In the genomic region with DNA sequence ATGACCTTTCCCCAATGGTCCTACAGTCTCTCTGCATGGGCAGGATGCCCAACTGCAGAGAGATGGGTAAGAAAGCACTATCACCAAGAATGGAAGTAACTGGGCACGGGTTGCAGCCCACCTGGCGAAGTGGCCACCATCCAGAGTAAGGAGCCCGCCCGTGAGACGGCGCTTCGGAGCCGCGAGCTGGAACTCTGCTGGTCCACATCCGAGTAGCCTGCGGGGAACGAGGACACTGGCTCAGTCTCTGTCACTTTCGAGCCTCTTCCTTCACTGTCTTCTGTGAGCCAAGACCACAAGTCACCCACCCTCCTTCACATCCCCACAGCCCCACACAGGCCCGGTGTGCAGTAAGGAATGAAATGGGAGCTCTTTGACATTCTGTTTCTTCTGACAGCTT, we compare ENCODE assay signal across 22 cellular contexts. TPM values are rescaled to one million over a fixed set of nuclear protein-coding genes. Genes with fewer than 3 reads are reported as not detected.
A peak's percentile ranks its signal among the peaks of the same experiment; 100 is the strongest.
DNase-seq lines count a peak whose midpoint lies in the region; ATAC-seq, FAIRE-seq and TF ChIP-seq lines count a peak whose summit lies in the region.
"Had no signal": no experiment of that assay in that cellular context is flagged by ENCODE, and none has a peak within 500 bp of the region (broad histone marks: within the 10 kb centered on the region; RNA-seq: fewer than 3 reads in every experiment).

No MANE protein-coding gene starts in this region.

- no peak overlapping the region for H3K4me3 ChIP-seq in osteoblast (ENCODE audit: insufficient read depth, low read length)
- H3K4me3 ChIP-seq: Peyer's patch had no signal

- H3K4me2 ChIP-seq in osteoblast (ENCODE audit: insufficient read depth, low read length) = no peak overlapping the region

- CTCF ChIA-PET in activated naive CD4-positive, alpha-beta T cell treated with anti-CD3 and anti-CD28 coated beads for 36 hours (lab: Charles Lee) = no interaction called here
- CTCF ChIA-PET in activated CD4-positive, alpha-beta memory T cell treated with anti-CD3 and anti-CD28 coated beads, Interleukin-2, amount 10 ng/mL, durations not matched to agents 7 days and 5 days (lab: Charles Lee) = interaction anchor here (1.6 kb wide), 1 partner anchor 25 kb away, joined by 4 read pairs; no protein-coding TSS in a partner anchor

- FAIRE-seq in GM12892 (lab: Jason Lieb, UNC) = no peak
- FAIRE-seq: colon had no signal

- no peak overlapping the region for H3K4me3 Mint-ChIP-seq in activated naive CD4-positive, alpha-beta T cell treated with anti-CD3 and anti-CD28 coated beads for 36 hours
- H3K4me3 Mint-ChIP-seq in activated CD4-positive, alpha-beta memory T cell treated with anti-CD3 and anti-CD28 coated beads, Interleukin-2, amount 10 ng/mL, durations not matched to agents 7 days and 5 days = peak overlapping the region; percentile 43
- H3K4me3 Mint-ChIP-seq in immature natural killer cell = peak overlapping the region; percentile 27 to 98 (median 62)

- H3K27me3 ChIP-seq in osteoblast (ENCODE audit: insufficient read depth, low read length) = no peaks in the 10 kb centered on the region
- H3K27me3 ChIP-seq: left lung, Peyer's patch had no signal

- H4K20me1 ChIP-seq in osteoblast (ENCODE audit: insufficient read depth, low read length) = no peaks in the 10 kb centered on the region

- no peak overlapping the region for H2AFZ ChIP-seq in osteoblast (ENCODE audit: low read length)

- DNase-seq in activated naive CD4-positive, alpha-beta T cell treated with anti-CD3 and anti-CD28 coated beads for 36 hours = no peak
- no peak for DNase-seq in activated naive CD4-positive, alpha-beta T cell treated with anti-CD3 and anti-CD28 coated beads, Interleukin-2, amount 50 U/mL, for 72 hours (ENCODE audit: low spot score in 2 of 2)
- no peak for DNase-seq in activated CD4-positive, alpha-beta memory T cell treated with anti-CD3 and anti-CD28 coated beads, Interleukin-2, amount 10 ng/mL, durations not matched to agents 7 days and 5 days
- DNase-seq in immature natural killer cell (no peak), substantia nigra (lab: John Stamatoyannopoulos, UW) (peak in 1 of 49 donors; percentile 54), GM12892 (ENCODE audit: insufficient read length) (no peak), osteoblast (ENCODE audit: insufficient read length, low spot score, missing footprints) (no peak), occipital lobe (lab: John Stamatoyannopoulos, UW) (no peak)
- DNase-seq: ACHN; activated CD4-positive, CD25-positive, alpha-beta regulatory T cell; activated T-cell treated with anti-CD3 and anti-CD28 coated beads for 4 hours; amniotic stem cell; foreskin melanocyte; H7; Karpas-422; left lung; NCI-H82; Peyer's patch; stimulated activated naive CD4-positive, alpha-beta T cell treated with Interleukin-2 at 50 U/mL for 16 hours; SW 1271 had no signal

- peaks cover 63% of the 10 kb centered on the region for H3K36me3 ChIP-seq in osteoblast (ENCODE audit: insufficient read depth, low read length)

- H3K27ac ChIP-seq in substantia nigra (ENCODE audit: low read depth, low read length, poor library complexity, severe bottlenecking) = peak overlapping the region; percentile 47
- no peak overlapping the region for H3K27ac ChIP-seq in osteoblast (ENCODE audit: low read depth, low read length)

- no peaks in the 10 kb centered on the region for H3K9me3 Mint-ChIP-seq in activated naive CD4-positive, alpha-beta T cell treated with anti-CD3 and anti-CD28 coated beads for 36 hours
- no peaks in the 10 kb centered on the region for H3K9me3 Mint-ChIP-seq in activated naive CD4-positive, alpha-beta T cell treated with anti-CD3 and anti-CD28 coated beads, Interleukin-2, amount 50 U/mL, for 72 hours
- H3K9me3 Mint-ChIP-seq in activated CD4-positive, alpha-beta memory T cell treated with anti-CD3 and anti-CD28 coated beads, Interleukin-2, amount 10 ng/mL, durations not matched to agents 7 days and 5 days = no peaks in the 10 kb centered on the region
- H3K9me3 Mint-ChIP-seq in immature natural killer cell = no peaks in the 10 kb centered on the region

- H3K4me1 ChIP-seq in osteoblast (ENCODE audit: insufficient read depth, low read length) = peaks cover 10% of the 10 kb centered on the region

- H3K27me3 Mint-ChIP-seq in activated naive CD4-positive, alpha-beta T cell treated with anti-CD3 and anti-CD28 coated beads for 36 hours (ENCODE audit: low read depth) = no peaks in the 10 kb centered on the region
- H3K27me3 Mint-ChIP-seq in activated CD4-positive, alpha-beta memory T cell treated with anti-CD3 and anti-CD28 coated beads, Interleukin-2, amount 10 ng/mL, durations not matched to agents 7 days and 5 days = no peaks in the 10 kb centered on the region
- peaks cover 24 to 31% (median 27%) of the 10 kb centered on the region in 3 donors for H3K27me3 Mint-ChIP-seq in immature natural killer cell (ENCODE audit: low read depth in 3 of 3)
- H3K27me3 Mint-ChIP-seq: progenitor cell of endocrine pancreas had no signal

- POLR2A ChIA-PET in activated CD4-positive, alpha-beta memory T cell treated with anti-CD3 and anti-CD28 coated beads, Interleukin-2, amount 10 ng/mL, durations not matched to agents 7 days and 5 days (lab: Charles Lee) = interaction anchor here (1.7 to 17.0 kb wide), 4 partner anchors 11 to 43 kb away, joined by 6 to 479 read pairs (median 32); a partner anchor contains a TSS

- intact Hi-C loops in activated naive CD4-positive, alpha-beta T cell treated with anti-CD3 and anti-CD28 coated beads for 36 hours (cut with micrococcal nuclease) = loop anchor here (10.0 kb wide), 1 partner anchor 545 kb away; a partner anchor contains a TSS

- H3K9me3 ChIP-seq in osteoblast (ENCODE audit: low read depth, low read length) = no peaks in the 10 kb centered on the region
- H3K9me3 ChIP-seq: left lung, Peyer's patch had no signal

- TF ChIP-seq CTCF in osteoblast (IDR thresholded peaks at IDR 0.05; ENCODE audit: extremely low read depth, low read depth, low read length) = no peak

- peaks cover 30% of the 10 kb centered on the region for H3K79me2 ChIP-seq in osteoblast (ENCODE audit: insufficient read depth, low read length)

- H3K4me1 Mint-ChIP-seq in activated naive CD4-positive, alpha-beta T cell treated with anti-CD3 and anti-CD28 coated beads for 36 hours (ENCODE audit: low read depth) = peaks cover 42% of the 10 kb centered on the region
- peaks cover 61% of the 10 kb centered on the region for H3K4me1 Mint-ChIP-seq in activated CD4-positive, alpha-beta memory T cell treated with anti-CD3 and anti-CD28 coated beads, Interleukin-2, amount 10 ng/mL, durations not matched to agents 7 days and 5 days
- H3K4me1 Mint-ChIP-seq in immature natural killer cell = peaks cover 56 to 75% of the 10 kb centered on the region in 2 donors

- peaks cover 46% of the 10 kb centered on the region for H3K36me3 Mint-ChIP-seq in activated naive CD4-positive, alpha-beta T cell treated with anti-CD3 and anti-CD28 coated beads for 36 hours (ENCODE audit: low read depth)
- H3K36me3 Mint-ChIP-seq in activated naive CD4-positive, alpha-beta T cell treated with anti-CD3 and anti-CD28 coated beads, Interleukin-2, amount 50 U/mL, for 72 hours = peaks cover 34 to 45% of the 10 kb centered on the region in 2 donors
- peaks cover 92% of the 10 kb centered on the region for H3K36me3 Mint-ChIP-seq in activated CD4-positive, alpha-beta memory T cell treated with anti-CD3 and anti-CD28 coated beads, Interleukin-2, amount 10 ng/mL, durations not matched to agents 7 days and 5 days (ENCODE audit: low read depth)
- H3K36me3 Mint-ChIP-seq in immature natural killer cell = peaks cover 31 to 59% (median 40%) of the 10 kb centered on the region in 3 donors

- TF ChIP-seq POLR2A in GM12892 (IDR thresholded peaks at IDR 0.05; ENCODE audit: low read depth, low read length) = no peak

- ATAC-seq in activated naive CD4-positive, alpha-beta T cell treated with anti-CD3 and anti-CD28 coated beads, Interleukin-2, amount 50 U/mL, for 72 hours = no peak
- ATAC-seq: left lung had no signal

- H3K27ac Mint-ChIP-seq in activated naive CD4-positive, alpha-beta T cell treated with anti-CD3 and anti-CD28 coated beads for 36 hours = peak overlapping the region; percentile 7
- H3K27ac Mint-ChIP-seq in activated naive CD4-positive, alpha-beta T cell treated with anti-CD3 and anti-CD28 coated beads, Interleukin-2, amount 50 U/mL, for 72 hours = peak overlapping the region in 1 of 2 donors; percentile 98
- peak overlapping the region; percentile 77 for H3K27ac Mint-ChIP-seq in activated CD4-positive, alpha-beta memory T cell treated with anti-CD3 and anti-CD28 coated beads, Interleukin-2, amount 10 ng/mL, durations not matched to agents 7 days and 5 days
- peak overlapping the region; percentile 65 to 99 (median 85) for H3K27ac Mint-ChIP-seq in immature natural killer cell
- H3K27ac Mint-ChIP-seq: progenitor cell of endocrine pancreas had no signal

RNA-seq across cellular contexts. Expression of a gene that starts 5.7 kb away (rescaled TPM):
- 100 to 1,000 TPM; 120 to 121 TPM for total RNA-seq in activated naive CD4-positive, alpha-beta T cell treated with anti-CD3 and anti-CD28 coated beads for 36 hours
- 100 to 1,000 TPM; 142 to 241 TPM for total RNA-seq in activated naive CD4-positive, alpha-beta T cell treated with anti-CD3 and anti-CD28 coated beads, Interleukin-2, amount 50 U/mL, for 72 hours
- 100 to 1,000 TPM; 498 to 500 TPM for total RNA-seq in activated CD4-positive, alpha-beta memory T cell treated with anti-CD3 and anti-CD28 coated beads, Interleukin-2, amount 10 ng/mL, durations not matched to agents 7 days and 5 days
- 100 to 1,000 TPM; 444 to 668 (median 473) TPM for polyA plus RNA-seq in immature natural killer cell
- polyA plus RNA-seq in GM12892 (2012; ENCODE audit: missing spikeins) = 36.8 TPM
- total RNA-seq in osteoblast = 95.2 and 105 TPM in 2 replicates
- total RNA-seq in occipital lobe = 78.1 TPM

RNA-seq across cellular contexts. Expression of a gene that starts 43.8 kb away (rescaled TPM):
- 1 to 10 TPM; 5.9 to 8.0 TPM for total RNA-seq in activated naive CD4-positive, alpha-beta T cell treated with anti-CD3 and anti-CD28 coated beads for 36 hours
- 1 to 10 TPM; 5.2 to 7.8 TPM for total RNA-seq in activated naive CD4-positive, alpha-beta T cell treated with anti-CD3 and anti-CD28 coated beads, Interleukin-2, amount 50 U/mL, for 72 hours
- total RNA-seq in activated CD4-positive, alpha-beta memory T cell treated with anti-CD3 and anti-CD28 coated beads, Interleukin-2, amount 10 ng/mL, durations not matched to agents 7 days and 5 days = 1 to 10 TPM; 8.0 to 8.4 TPM
- 10 to 100 TPM; 16.7 to 16.9 (median 16.8) TPM for polyA plus RNA-seq in immature natural killer cell
- 5.2 TPM for polyA plus RNA-seq in GM12892 (2012; ENCODE audit: missing spikeins)
- total RNA-seq in osteoblast (15.9 and 17.0 TPM in 2 replicates), occipital lobe (17.3 TPM)

RNA-seq across cellular contexts. Expression of a gene that starts 44.4 kb away (rescaled TPM):
- total RNA-seq in activated naive CD4-positive, alpha-beta T cell treated with anti-CD3 and anti-CD28 coated beads for 36 hours = 100 to 1,000 TPM in 1 of 2 experiments, 10 to 100 TPM in 1; 98.9 to 107 TPM
- total RNA-seq in activated naive CD4-positive, alpha-beta T cell treated with anti-CD3 and anti-CD28 coated beads, Interleukin-2, amount 50 U/mL, for 72 hours = 100 to 1,000 TPM; 109 to 142 TPM
- total RNA-seq in activated CD4-positive, alpha-beta memory T cell treated with anti-CD3 and anti-CD28 coated beads, Interleukin-2, amount 10 ng/mL, durations not matched to agents 7 days and 5 days = 100 to 1,000 TPM; 111 to 114 TPM
- polyA plus RNA-seq in immature natural killer cell = 10 to 100 TPM; 13.0 to 35.5 (median 15.4) TPM
- 34.4 TPM for polyA plus RNA-seq in GM12892 (2012; ENCODE audit: missing spikeins)
- 28.3 and 34.7 TPM in 2 replicates for total RNA-seq in osteoblast
- total RNA-seq in occipital lobe = 32.1 TPM

RNA-seq across cellular contexts. Expression of a gene that starts 49.4 kb away (rescaled TPM):
- total RNA-seq in activated naive CD4-positive, alpha-beta T cell treated with anti-CD3 and anti-CD28 coated beads for 36 hours = 10 to 100 TPM; 48.9 to 54.3 TPM
- 10 to 100 TPM; 70.0 to 79.0 TPM for total RNA-seq in activated naive CD4-positive, alpha-beta T cell treated with anti-CD3 and anti-CD28 coated beads, Interleukin-2, amount 50 U/mL, for 72 hours
- 100 to 1,000 TPM; 109 to 111 TPM for total RNA-seq in activated CD4-positive, alpha-beta memory T cell treated with anti-CD3 and anti-CD28 coated beads, Interleukin-2, amount 10 ng/mL, durations not matched to agents 7 days and 5 days
- polyA plus RNA-seq in immature natural killer cell = 10 to 100 TPM; 10.6 to 17.9 (median 11.2) TPM
- 39.6 TPM for polyA plus RNA-seq in GM12892 (2012; ENCODE audit: missing spikeins)
- total RNA-seq in osteoblast (82.2 and 86.1 TPM in 2 replicates), occipital lobe (66.1 TPM)
